ENCODE assay signal across 8 cellular contexts in the genomic region with DNA sequence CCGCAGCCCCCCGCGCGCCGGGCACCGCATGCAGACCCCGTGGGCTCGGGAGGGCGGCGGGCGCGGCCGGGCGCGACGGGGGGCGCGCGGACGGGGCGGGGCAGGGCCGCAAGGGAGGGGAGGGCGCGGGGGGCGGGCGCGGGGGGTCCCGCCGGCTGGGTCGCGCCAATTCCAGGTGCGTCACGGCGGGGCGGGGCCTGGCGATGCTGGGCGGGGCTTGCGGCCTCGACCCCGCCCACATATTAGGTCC. TPM values are rescaled to one million over a fixed set of nuclear protein-coding genes. Genes with fewer than 3 reads are reported as not detected.
DNase-seq lines count a peak whose midpoint lies in the region; ATAC-seq, FAIRE-seq and TF ChIP-seq lines count a peak whose summit lies in the region.

No MANE protein-coding gene starts in this region.

- 2% methylated on average over 8 of the region's 40 CpGs for WGBS in hepatocyte (ENCODE audit: low lambda C conversion rate, missing lambda C conversion rate)

- no peak for DNase-seq in BE2C
- peak; percentile 79 for DNase-seq in HuH-7.5 (ENCODE audit: low spot score)
- peak; percentile 85 to 88 for DNase-seq in activated T-cell treated with anti-CD3 and anti-CD28 coated beads, Interleukin-2, amount 50 U/mL, for 48 hours
- DNase-seq in hepatocyte (ENCODE audit: low spot score) = no peak
- peak; percentile 85 to 89 for DNase-seq in stimulated activated CD4-positive, alpha-beta T cell treated with anti-CD3 and anti-CD28 coated beads, Interleukin-2, amount 100 ng/mL, for 24 hours
- DNase-seq in GM12892 (ENCODE audit: insufficient read length) = no peak
- DNase-seq in pons (ENCODE audit: low spot score) = no peak

- H3K79me2 ChIP-seq in hepatocyte = peaks cover 34% of the 10 kb centered on the region

- H2AFZ ChIP-seq in hepatocyte = no peak overlapping the region

- H3K9me3 ChIP-seq in BE2C (no peaks in the 10 kb centered on the region), hepatocyte (ENCODE audit: low read depth) (no peaks in the 10 kb centered on the region)

- H3K4me3 ChIP-seq in BE2C (ENCODE audit: low read depth, low read length) (peak overlapping the region; percentile 76; the same call in 1 of the 2 replicates), hepatocyte (no peak overlapping the region)

- H3K27ac ChIP-seq in hepatocyte = peak overlapping the region; percentile 97

- no peak for FAIRE-seq in GM12892 (lab: Jason Lieb, UNC)

- TF ChIP-seq POLR2A in GM12892 (IDR thresholded peaks at IDR 0.05; ENCODE audit: low read depth, low read length) = no peak

- peak overlapping the region; percentile 96 for H3K4me2 ChIP-seq in hepatocyte

- H3K4me1 ChIP-seq in BE2C (no peaks in the 10 kb centered on the region; the same call in 1 of the 2 replicates), hepatocyte (ENCODE audit: insufficient read depth) (peaks cover 13% of the 10 kb centered on the region)

- H3K27me3 ChIP-seq in BE2C (no peaks in the 10 kb centered on the region), hepatocyte (no peaks in the 10 kb centered on the region)

- TF ChIP-seq CTCF in BE2C (IDR thresholded peaks at IDR 0.05; ENCODE audit: low read depth, low read length) = no peak
- TF ChIP-seq CTCF in hepatocyte (IDR thresholded peaks at IDR 0.05; ENCODE audit: poor library complexity) = no peak

- ATAC-seq in HG03097 (IDR thresholded peaks at IDR 0.05; ENCODE audit: low FRiP score, unreplicated experiment) = no peak

- H3K9me2 ChIP-seq in hepatocyte (replicated peaks; ENCODE audit: insufficient read depth) = no peaks in the 10 kb centered on the region

- peaks cover 8% of the 10 kb centered on the region for H4K20me1 ChIP-seq in hepatocyte (ENCODE audit: insufficient read depth, poor library complexity, severe bottlenecking)

- H3K36me3 ChIP-seq in BE2C = peaks cover 20% of the 10 kb centered on the region
- H3K36me3 ChIP-seq in hepatocyte (replicated peaks; ENCODE audit: insufficient read depth, low read depth) = no peaks in the 10 kb centered on the region

RNA-seq across cellular contexts. Expression of a gene that starts 0.2 kb away (rescaled TPM):
- polyA plus RNA-seq in BE2C (2012; ENCODE audit: insufficient read depth, insufficient read length, low read depth) = 58.2 TPM
- total RNA-seq in hepatocyte = 17.5 and 33.4 TPM in 2 replicates
- polyA plus RNA-seq in hepatocyte = 27.6 and 28.9 TPM in 2 replicates
- polyA plus RNA-seq in GM12892 (2012; ENCODE audit: missing spikeins) = 30.5 TPM

RNA-seq across cellular contexts. Expression of a gene that starts 15.5 kb away (rescaled TPM):
- polyA plus RNA-seq in BE2C (2012; ENCODE audit: insufficient read depth, insufficient read length, low read depth) = 71.9 TPM
- total RNA-seq in hepatocyte = 18.9 and 20.7 TPM in 2 replicates
- polyA plus RNA-seq in hepatocyte = 52.3 and 55.5 TPM in 2 replicates
- polyA plus RNA-seq in GM12892 (2012; ENCODE audit: missing spikeins) = 40.0 TPM

RNA-seq across cellular contexts. Expression of a gene that starts 32.4 kb away (rescaled TPM):
- 42.2 TPM for polyA plus RNA-seq in BE2C (2012; ENCODE audit: insufficient read depth, insufficient read length, low read depth)
- 12.9 TPM in 2 replicates for total RNA-seq in hepatocyte
- 41.2 and 54.8 TPM in 2 replicates for polyA plus RNA-seq in hepatocyte
- polyA plus RNA-seq in GM12892 (2012; ENCODE audit: missing spikeins) = 16.8 TPM

Comparison
In these comparisons a context has a peak if more than half of its experiments do, and no peak if none do; other contexts are left out.
1. DNase-seq: peak in HuH-7.5 (single experiment), activated T-cell treated with anti-CD3 and anti-CD28 coated beads, Interleukin-2, amount 50 U/mL, for 48 hours (2 of 2) and stimulated activated CD4-positive, alpha-beta T cell treated with anti-CD3 and anti-CD28 coated beads, Interleukin-2, amount 100 ng/mL, for 24 hours (2 of 2); none in BE2C (single experiment), hepatocyte (single experiment), GM12892 (single experiment) and pons (single experiment).